8 cellular contexts compared by ENCODE assay signal in the genomic region with DNA sequence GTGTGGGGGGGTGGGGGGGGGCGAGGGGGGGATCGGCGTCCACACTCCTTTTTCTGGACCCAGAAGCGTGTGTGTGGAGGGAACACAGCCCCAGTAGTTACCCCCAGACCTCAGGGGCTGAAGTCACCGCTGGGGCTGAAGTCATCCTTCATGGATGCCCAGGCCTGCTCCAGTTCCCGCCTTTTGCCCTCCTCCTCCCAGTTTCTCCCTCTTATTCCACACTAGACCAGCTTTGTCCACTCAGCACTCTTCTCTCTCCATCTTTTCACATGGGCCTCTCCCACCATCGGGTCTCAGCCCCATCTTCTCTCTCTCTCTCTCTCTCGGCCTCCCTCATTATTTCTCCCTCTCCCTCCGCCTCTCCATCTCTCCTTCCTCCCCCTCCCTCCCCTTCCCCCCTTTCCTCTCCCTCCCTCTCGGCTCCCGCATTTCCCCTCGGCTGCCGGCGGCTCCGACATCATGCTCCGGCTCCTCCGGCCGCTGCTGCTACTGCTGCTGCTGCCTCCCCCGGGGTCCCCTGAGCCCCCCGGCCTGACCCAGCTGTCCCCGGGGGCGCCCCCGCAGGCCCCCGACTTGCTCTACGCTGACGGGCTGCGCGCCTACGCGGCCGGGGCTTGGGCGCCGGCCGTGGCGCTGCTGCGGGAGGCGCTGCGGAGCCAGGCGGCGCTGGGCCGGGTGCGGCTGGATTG. TPM values are rescaled to one million over a fixed set of nuclear protein-coding genes. Genes with fewer than 3 reads are reported as not detected.
DNase-seq lines count a peak whose midpoint lies in the region; ATAC-seq and TF ChIP-seq lines count a peak whose summit lies in the region.

Gene P3H3 (plus strand): TSS at position 426 of the 689 bp plus-strand sequence. CDS start 34 bp downstream, at position 460.

- H3K36me3 ChIP-seq in kidney epithelial cell (ENCODE audit: control insufficient read depth, insufficient read depth, low read length) (peaks cover 2% of the 10 kb centered on the region), spleen (no peaks in the 10 kb centered on the region)

- TF ChIP-seq POLR2A in spleen (IDR thresholded peaks at IDR 0.05): no peak

- peak within 1 kb of the TSS in 7 of 8 donors; percentile 30 to 78 (median 54) for H3K27ac ChIP-seq in spleen

- no peak for ATAC-seq in GM18861 (IDR thresholded peaks at IDR 0.05; ENCODE audit: unreplicated experiment)

- no peak for TF ChIP-seq CTCF in GM12875 (IDR thresholded peaks at IDR 0.05; ENCODE audit: borderline replicate concordance, insufficient read depth, low read depth, low read length)
- no peak for TF ChIP-seq CTCF in kidney epithelial cell (IDR thresholded peaks at IDR 0.05; ENCODE audit: insufficient read depth, low read length, poor library complexity, severe bottlenecking)
- no peak for TF ChIP-seq CTCF in spleen (IDR thresholded peaks at IDR 0.05 in 8 of 11, conservative IDR thresholded peaks at IDR 0.05 in 3 of 11)

- H3K4me3 ChIP-seq in GM12875 (ENCODE audit: low read depth, low read length): peak within 1 kb of the TSS; percentile 45
- H3K4me3 ChIP-seq in kidney epithelial cell (ENCODE audit: low read depth, low read length): peak within 1 kb of the TSS; percentile 86
- peak within 1 kb of the TSS; percentile 53 to 84 (median 58) for H3K4me3 ChIP-seq in spleen

- DNase-seq in A172 (ENCODE audit: low spot score) (peak; percentile 30), OCI-M1 (lab: John Stamatoyannopoulos, UW) (peak; percentile 54), cerebellum (ENCODE audit: low spot score) (peak; percentile 73), kidney epithelial cell (ENCODE audit: low read depth) (no peak), spleen (no peak), COR-L47 (lab: John Stamatoyannopoulos, UW) (no peak)

- H3K4me1 ChIP-seq in spleen: peaks cover 4 to 69% (median 54%) of the 10 kb centered on the region in 6 donors

- 1 to 4% (median 2%) methylated on average over 18 to 41 of the region's 42 CpGs for WGBS in spleen, 5 donors

- intact Hi-C loops in spleen (cut with DNase I; ENCODE audit: low total_unique reads): loop anchor here (10.0 kb wide), 1 partner anchor 73 kb away; the partner anchor contains the start of gene MLF2

- H3K9me3 ChIP-seq in spleen: no peaks in the 10 kb centered on the region

- H3K27me3 ChIP-seq in kidney epithelial cell (ENCODE audit: control insufficient read depth, insufficient read depth, low read length): peaks cover 3% of the 10 kb centered on the region
- peaks cover 0 to 75% (median 45%) of the 10 kb centered on the region in 7 donors for H3K27me3 ChIP-seq in spleen (replicated peaks in 1 of 7)

RNA-seq across cellular contexts. Expression of gene P3H3, which starts in this region (rescaled TPM):
- 6.9 and 7.4 TPM in 2 replicates for total RNA-seq in A172 (2014; rRNA removed; shearing (Covaris generic))
- total RNA-seq in cerebellum (25.0 TPM), kidney epithelial cell (21.8 and 27.7 TPM in 2 replicates), spleen (10 to 100 TPM in 2 of 7 donors, 1 to 10 TPM in 5; 4.2 to 11.7 (median 6.8) TPM)
- 1 to 10 TPM; 4.6 to 6.9 (median 4.7) TPM for polyA plus RNA-seq in spleen

Comparison
In these comparisons a context has a peak if more than half of its experiments do, and no peak if none do; other contexts are left out.
1. DNase-seq: peak in A172 (single experiment), OCI-M1 (single experiment) and cerebellum (single experiment); none in kidney epithelial cell (single experiment), spleen (single experiment) and COR-L47 (single experiment).
2. Peak in every context shown above with its lines, with median percentiles within 50 percentile points of each other: H3K4me3 ChIP-seq.